In genomic region chr17:64985579-64985904, GRCh38 we compare ENCODE assay signal across 8 cellular contexts.
A peak's percentile ranks its signal among the peaks of the same experiment; 100 is the strongest.
DNase-seq lines count a peak whose midpoint lies in the region; ATAC-seq, FAIRE-seq and TF ChIP-seq lines count a peak whose summit lies in the region.
"Not testable (repeated sequence)": the region's sequence is repeated elsewhere in the genome, so short reads cannot be mapped to it uniquely, and the experiment has no call there.

No MANE protein-coding gene starts in this region.

- H3K4me1 Mint-ChIP-seq in activated CD4-positive, alpha-beta memory T cell treated with anti-CD3 and anti-CD28 coated beads, Interleukin-2, amount 10 ng/mL, durations not matched to agents 7 days and 5 days: peaks cover 57% of the 10 kb centered on the region

- H3K4me3 ChIP-seq in DOHH2 (ENCODE audit: low read length) (peak overlapping the region; percentile 65), OCI-LY1 (ENCODE audit: low read depth, low read length, poor library complexity, severe bottlenecking) (peak overlapping the region; percentile 38), GM12878 (peak overlapping the region; percentile 39; the same call in 1 of the 2 replicates), heart right ventricle (peak overlapping the region in 1 of 10 donors; percentile 34)
- not testable (repeated sequence) for H3K4me3 ChIP-seq in mucosa of stomach (ENCODE audit: low read length); small intestine (ENCODE audit: low read depth in 1 of 2, low read length in 2 of 2); urinary bladder (ENCODE audit: low read depth, low read length)

- H3K9me3 Mint-ChIP-seq in activated CD4-positive, alpha-beta memory T cell treated with anti-CD3 and anti-CD28 coated beads, Interleukin-2, amount 10 ng/mL, durations not matched to agents 7 days and 5 days: not testable (repeated sequence)

- FAIRE-seq in GM12878 (lab: Jason Lieb, UNC); small intestine (lab: Jason Lieb, UNC): not testable (repeated sequence)

- H3K4me2 ChIP-seq in DOHH2 (ENCODE audit: low read length): peak overlapping the region; percentile 93
- peak overlapping the region; percentile 74 for H3K4me2 ChIP-seq in OCI-LY1 (ENCODE audit: low read length)
- peak overlapping the region; percentile 87 for H3K4me2 ChIP-seq in GM12878 (ENCODE audit: control insufficient read depth, insufficient read depth)

- not testable (repeated sequence) for H3K9me2 ChIP-seq in DOHH2 (replicated peaks; ENCODE audit: control insufficient read depth, low read length); OCI-LY1 (ENCODE audit: low read depth, low read length)

- H3K36me3 Mint-ChIP-seq in activated CD4-positive, alpha-beta memory T cell treated with anti-CD3 and anti-CD28 coated beads, Interleukin-2, amount 10 ng/mL, durations not matched to agents 7 days and 5 days (ENCODE audit: low read depth): peaks cover 15% of the 10 kb centered on the region

- SMC1A ChIA-PET in GM12878 (lab: Charles Lee; ENCODE audit: uncharacterized antibody, unreplicated experiment): interaction anchor here (0.7 to 4.0 kb wide), 28 partner anchors 10 to 213 kb away, joined by 3 to 52 read pairs (median 6); no protein-coding TSS in a partner anchor

- H3K27ac Mint-ChIP-seq in activated CD4-positive, alpha-beta memory T cell treated with anti-CD3 and anti-CD28 coated beads, Interleukin-2, amount 10 ng/mL, durations not matched to agents 7 days and 5 days: peak overlapping the region; percentile 98

- not testable (repeated sequence) for TF ChIP-seq CTCF in DOHH2 (IDR thresholded peaks at IDR 0.05; ENCODE audit: low read depth, low read length, poor library complexity, severe bottlenecking); OCI-LY1 (IDR thresholded peaks at IDR 0.05; ENCODE audit: low read length); GM12878 (IDR thresholded peaks at IDR 0.05 in 2 of 3, conservative IDR thresholded peaks at IDR 0.05 in 1 of 3; ENCODE audit: control insufficient read depth in 2 of 3, extremely low read depth in 1 of 3, insufficient read depth in 1 of 3, low read depth in 3 of 3, low read length in 3 of 3); heart right ventricle (IDR thresholded peaks at IDR 0.05)

- H3K4me3 Mint-ChIP-seq in activated CD4-positive, alpha-beta memory T cell treated with anti-CD3 and anti-CD28 coated beads, Interleukin-2, amount 10 ng/mL, durations not matched to agents 7 days and 5 days: peak overlapping the region; percentile 70

- H3K27ac ChIP-seq in DOHH2 (ENCODE audit: low read depth, low read length): peak overlapping the region; percentile 94
- H3K27ac ChIP-seq in OCI-LY1 (ENCODE audit: low read depth, low read length, poor library complexity, severe bottlenecking): peak overlapping the region; percentile 99
- H3K27ac ChIP-seq in GM12878 (ENCODE audit: control insufficient read depth, insufficient read depth): peak overlapping the region; percentile 100
- peak overlapping the region in 8 of 10 donors; percentile 56 to 98 (median 66) for H3K27ac ChIP-seq in heart right ventricle
- peak overlapping the region; percentile 69 to 98 for H3K27ac ChIP-seq in small intestine (ENCODE audit: low read depth in 1 of 2, low read length in 1 of 2)
- peak overlapping the region; percentile 51 for H3K27ac ChIP-seq in urinary bladder (ENCODE audit: low read depth)

- not testable (repeated sequence) for H3K27me3 ChIP-seq in DOHH2 (ENCODE audit: control insufficient read depth, low read length); OCI-LY1 (ENCODE audit: insufficient read depth, low read length); GM12878 (replicated peaks in 1 of 2; ENCODE audit: control insufficient read depth in 2 of 2, insufficient read depth in 2 of 2, low read length in 1 of 2); heart right ventricle; mucosa of stomach (ENCODE audit: control insufficient read depth, insufficient read depth, low read length); small intestine (ENCODE audit: control insufficient read depth in 2 of 2, insufficient read depth in 2 of 2, low read length in 2 of 2)

- H3F3A ChIP-seq in DOHH2 (ENCODE audit: control insufficient read depth, insufficient read depth) (peaks cover 55% of the 10 kb centered on the region), OCI-LY1 (ENCODE audit: insufficient read depth, low read length) (peaks cover 19% of the 10 kb centered on the region)

- H2AFZ ChIP-seq in OCI-LY1 (ENCODE audit: low read length): not testable (repeated sequence)
- peak overlapping the region; percentile 39; the same call in 1 of the 2 replicates for H2AFZ ChIP-seq in GM12878 (ENCODE audit: control insufficient read depth, low read depth, low read length)

- TSS peak; percentile 92 for BruUV-seq in GM12878 (replicated peaks; lab: Mats Ljungman, UMichigan)

- H3K9ac ChIP-seq in OCI-LY1 (ENCODE audit: low read length): peak overlapping the region; percentile 77
- H3K9ac ChIP-seq in GM12878 (ENCODE audit: control insufficient read depth, insufficient read depth, low read length): peak overlapping the region; percentile 91
- H3K9ac ChIP-seq in mucosa of stomach (ENCODE audit: low read length): peak overlapping the region; percentile 17

- H3K9me3 ChIP-seq in DOHH2 (ENCODE audit: control insufficient read depth, insufficient read depth, low read length); OCI-LY1 (ENCODE audit: low read length); GM12878 (replicated peaks; ENCODE audit: control insufficient read depth, insufficient read depth, low read length); heart right ventricle; mucosa of stomach (ENCODE audit: control insufficient read depth, low read length); small intestine (ENCODE audit: control insufficient read depth, low read depth): not testable (repeated sequence)

- ATAC-seq in GM12878, heart right ventricle: not testable (repeated sequence)

- TF ChIP-seq RAD21 in GM12878 (IDR thresholded peaks at IDR 0.05; ENCODE audit: insufficient read depth, low read depth, low read length): not testable (repeated sequence)

- CTCF ChIA-PET in activated CD4-positive, alpha-beta memory T cell treated with anti-CD3 and anti-CD28 coated beads, Interleukin-2, amount 10 ng/mL, durations not matched to agents 7 days and 5 days (lab: Charles Lee): interaction anchor here (0.6 to 2.3 kb wide), 11 partner anchors 11 to 288 kb away, joined by 3 to 21 read pairs (median 4); partner anchors contain the start of genes GNA13 and RGS9
- CTCF ChIA-PET in GM12878 (lab: Yijun Ruan, JAX): interaction anchor here (0.6 to 2.7 kb wide), 20 partner anchors 10 to 212 kb away, joined by 3 to 14 read pairs (median 4); partner anchors contain the start of gene LRRC37A3

- RAD21 ChIA-PET in GM12878 (lab: Charles Lee; ENCODE audit: unreplicated experiment): interaction anchor here (0.7 to 5.7 kb wide), 23 partner anchors 8 to 196 kb away, joined by 3 to 71 read pairs (median 6); partner anchors contain the start of genes GNA13 and RGS9

- intact Hi-C loops in GM12878 (cut with micrococcal nuclease; ENCODE audit: unreplicated experiment); heart right ventricle (cut with DNase I): not testable (repeated sequence)

- in situ Hi-C loops in GM12878 (cut with MboI): not testable (repeated sequence)

- not testable (repeated sequence) for H3K27me3 Mint-ChIP-seq in activated CD4-positive, alpha-beta memory T cell treated with anti-CD3 and anti-CD28 coated beads, Interleukin-2, amount 10 ng/mL, durations not matched to agents 7 days and 5 days

- DNase-seq in activated CD4-positive, alpha-beta memory T cell treated with anti-CD3 and anti-CD28 coated beads, Interleukin-2, amount 10 ng/mL, durations not matched to agents 7 days and 5 days; GM12878 (ENCODE audit: low read depth, low spot score); heart right ventricle; small intestine: not testable (repeated sequence)

- not testable (repeated sequence) for TF ChIP-seq EP300 in GM12878 (IDR thresholded peaks at IDR 0.05; ENCODE audit: borderline replicate concordance in 1 of 2, control insufficient read depth in 1 of 2, low read depth in 2 of 2, low read length in 2 of 2)

- H3K36me3 ChIP-seq in DOHH2 (ENCODE audit: control insufficient read depth, low read length): peaks cover 16% of the 10 kb centered on the region; the same call in 1 of the 2 replicates
- not testable (repeated sequence) for H3K36me3 ChIP-seq in OCI-LY1 (ENCODE audit: insufficient read depth, low read length); GM12878 (ENCODE audit: control insufficient read depth in 2 of 2, insufficient read depth in 2 of 2, low read length in 1 of 2); heart right ventricle; mucosa of stomach (ENCODE audit: control insufficient read depth, insufficient read depth, low read length); small intestine (ENCODE audit: control insufficient read depth in 2 of 2, insufficient read depth in 2 of 2, low read length in 2 of 2); urinary bladder (ENCODE audit: insufficient read depth)

- not testable (repeated sequence) for TF ChIP-seq POLR2A in GM12878 (IDR thresholded peaks at IDR 0.05; ENCODE audit: low read depth, low read length)

- H3K4me1 ChIP-seq in DOHH2 (ENCODE audit: control insufficient read depth, low read length): peaks cover 98% of the 10 kb centered on the region
- H3K4me1 ChIP-seq in OCI-LY1 (ENCODE audit: insufficient read depth, low read length, severe bottlenecking): peaks cover 79% of the 10 kb centered on the region
- H3K4me1 ChIP-seq in GM12878 (ENCODE audit: control insufficient read depth, insufficient read depth, low read length): peaks cover 29% of the 10 kb centered on the region
- peaks cover 0 to 49% (median 0%) of the 10 kb centered on the region in 9 donors for H3K4me1 ChIP-seq in heart right ventricle
- H3K4me1 ChIP-seq in mucosa of stomach (ENCODE audit: control insufficient read depth, insufficient read depth, low read length): peaks cover 32% of the 10 kb centered on the region
- H3K4me1 ChIP-seq in small intestine (ENCODE audit: control insufficient read depth in 2 of 2, insufficient read depth in 1 of 2, low read depth in 1 of 2, low read length in 1 of 2); urinary bladder (ENCODE audit: insufficient read depth): not testable (repeated sequence)

- peaks cover 10% of the 10 kb centered on the region for H3K79me2 ChIP-seq in DOHH2 (ENCODE audit: control insufficient read depth, low read length)
- not testable (repeated sequence) for H3K79me2 ChIP-seq in OCI-LY1 (ENCODE audit: insufficient read depth, low read length); GM12878 (ENCODE audit: control insufficient read depth, insufficient read depth, low read length)

- 0% methylated on average over 3 of the region's 3 CpGs for WGBS in GM12878 (ENCODE audit: insufficient coverage, insufficient replicate concordance, low lambda C conversion rate, missing lambda C conversion rate)
- 64 to 87% methylated on average over 3 of the region's 3 CpGs for WGBS in heart right ventricle, 2 donors
- 45 to 79% (median 52%) methylated on average over 3 of the region's 3 CpGs for WGBS in small intestine, 3 donors
- WGBS in urinary bladder: 50% methylated on average over 3 of the region's 3 CpGs

- POLR2A ChIA-PET in activated CD4-positive, alpha-beta memory T cell treated with anti-CD3 and anti-CD28 coated beads, Interleukin-2, amount 10 ng/mL, durations not matched to agents 7 days and 5 days (lab: Charles Lee): interaction anchor here (0.5 to 4.2 kb wide), 42 partner anchors 8 to 1376 kb away, joined by 3 to 165 read pairs (median 6); partner anchors contain the start of genes CEP95, DDX5, GNA13 and LRRC37A3
- POLR2A ChIA-PET in GM12878 (lab: Charles Lee): interaction anchor here (0.6 to 3.9 kb wide), 15 partner anchors 11 to 840 kb away, joined by 3 to 34 read pairs (median 5); partner anchors contain the start of gene GNA13

- H4K20me1 ChIP-seq in DOHH2 (ENCODE audit: control insufficient read depth, insufficient read depth, low read depth, low read length); OCI-LY1 (ENCODE audit: insufficient read depth, low read length); GM12878 (ENCODE audit: control insufficient read depth, insufficient read depth): not testable (repeated sequence)

Comparison
In these comparisons a context has a peak if more than half of its experiments do, and no peak if none do; other contexts are left out.
1. H3K9ac ChIP-seq: peak in every context shown above with its lines; median percentile 91 in GM12878; 77 in OCI-LY1; 17 in mucosa of stomach.